8 cellular contexts compared by ENCODE assay signal in the genomic region with DNA sequence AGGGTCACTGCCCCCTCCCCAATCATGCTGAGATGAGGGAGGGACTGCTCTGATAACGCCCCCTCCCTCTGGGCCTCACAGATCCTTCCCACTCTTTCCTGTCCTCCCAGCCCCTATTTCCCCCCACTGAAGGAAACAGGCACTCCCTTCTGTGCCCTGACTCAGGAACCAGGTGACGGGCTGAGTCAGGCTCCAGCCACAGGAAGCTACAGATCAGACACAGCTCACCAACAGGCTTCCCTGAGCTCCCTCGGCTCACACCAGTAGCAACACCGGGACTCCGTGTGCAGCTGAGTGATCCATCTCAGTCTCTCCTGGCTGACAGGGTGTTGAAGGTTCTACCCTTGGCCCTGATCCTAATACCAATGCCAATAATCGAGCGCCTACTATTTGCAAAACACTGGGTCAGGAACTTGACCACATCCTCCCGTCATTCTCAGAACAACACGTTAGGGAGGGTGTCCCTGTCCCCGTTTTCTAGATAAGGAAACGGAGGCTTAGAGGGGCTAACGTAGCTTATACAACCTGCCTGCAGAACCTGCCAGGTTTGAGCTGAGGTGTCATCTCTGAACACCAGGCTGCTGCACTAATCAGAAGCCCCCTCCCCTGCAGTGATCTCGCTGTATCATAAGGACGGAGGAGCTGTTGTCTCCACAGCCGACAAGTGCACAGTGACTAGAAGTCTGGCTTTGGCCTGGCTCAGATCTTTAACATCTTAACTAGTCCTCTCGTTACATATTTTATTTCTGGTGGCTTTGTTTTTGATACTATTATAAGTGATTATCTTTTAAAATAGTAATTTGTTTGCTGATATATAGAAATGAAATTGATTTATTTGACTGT. TPM values are rescaled to one million over a fixed set of nuclear protein-coding genes. Genes with fewer than 3 reads are reported as not detected.
DNase-seq lines count a peak whose midpoint lies in the region; ATAC-seq, FAIRE-seq and TF ChIP-seq lines count a peak whose summit lies in the region.
"Not testable (repeated sequence)": the region's sequence is repeated elsewhere in the genome, so short reads cannot be mapped to it uniquely, and the experiment has no call there.

No MANE protein-coding gene starts in this region.

- POLR2A ChIA-PET in CD8-positive, alpha-beta T cell (lab: Charles Lee); naive thymus-derived CD8-positive, alpha-beta T cell (lab: Charles Lee): not testable (repeated sequence)

- H3K27me3 Mint-ChIP-seq in CD8-positive, alpha-beta T cell (ENCODE audit: low read depth); T-helper 1 cell treated with Interleukin-12 subunit alpha and Interleukin-12 subunit beta and Interleukin-4 antibody, amounts not matched to agents 30 μg/mL and 1 μg/mL, for 36 hours (ENCODE audit: low read depth); activated T-cell treated with anti-CD3 and anti-CD28 coated beads, Interleukin-2, amount 50 U/mL, for 4 hours (ENCODE audit: low read depth); naive thymus-derived CD8-positive, alpha-beta T cell: not testable (repeated sequence)

- peaks cover 29% of the 10 kb centered on the region for H3K36me3 Mint-ChIP-seq in CD8-positive, alpha-beta T cell
- peaks cover 24% of the 10 kb centered on the region for H3K36me3 Mint-ChIP-seq in T-helper 1 cell treated with Interleukin-12 subunit alpha and Interleukin-12 subunit beta and Interleukin-4 antibody, amounts not matched to agents 30 μg/mL and 1 μg/mL, for 36 hours (ENCODE audit: low read depth)
- H3K36me3 Mint-ChIP-seq in activated T-cell treated with anti-CD3 and anti-CD28 coated beads, Interleukin-2, amount 50 U/mL, for 4 hours (ENCODE audit: insufficient read depth) = peaks cover 13% of the 10 kb centered on the region
- H3K36me3 Mint-ChIP-seq in naive thymus-derived CD8-positive, alpha-beta T cell = peaks cover 0 to 28% (median 3%) of the 10 kb centered on the region in 3 donors

- H3K27me3 ChIP-seq in CD8-positive, alpha-beta T cell (ENCODE audit: insufficient read depth, low read length); bronchial epithelial cell (ENCODE audit: control insufficient read depth, insufficient read depth, low read length): not testable (repeated sequence)

- peak overlapping the region; percentile 72 for H3K27ac Mint-ChIP-seq in CD8-positive, alpha-beta T cell
- H3K27ac Mint-ChIP-seq in T-helper 1 cell treated with Interleukin-12 subunit alpha and Interleukin-12 subunit beta and Interleukin-4 antibody, amounts not matched to agents 30 μg/mL and 1 μg/mL, for 36 hours = peak overlapping the region; percentile 80
- H3K27ac Mint-ChIP-seq in naive thymus-derived CD8-positive, alpha-beta T cell = peak overlapping the region in 9 of 10 donors; percentile 16 to 86 (median 55)

- intact Hi-C loops in CD8-positive, alpha-beta T cell (cut with DNase I, micrococcal nuclease); left cardiac atrium (cut with DNase I): not testable (repeated sequence)

- peak; percentile 67 for ATAC-seq in CD8-positive, alpha-beta T cell
- ATAC-seq in activated T-cell treated with anti-CD3 and anti-CD28 coated beads, Interleukin-2, amount 50 U/mL, for 4 hours = peak; percentile 86 to 98
- ATAC-seq in left cardiac atrium = peak; percentile 69 to 80
- peak; percentile 58 to 59 for ATAC-seq in naive thymus-derived CD8-positive, alpha-beta T cell
- peak; percentile 95 for ATAC-seq in stimulated activated naive CD8-positive, alpha-beta T cell treated with anti-CD3 and anti-CD28 coated beads, Interleukin-15, Interleukin-2, amounts not matched to agents 100 U/mL and 50 U/mL, for 24 hours

- peak overlapping the region; percentile 18 for H3K4me3 Mint-ChIP-seq in CD8-positive, alpha-beta T cell
- H3K4me3 Mint-ChIP-seq in T-helper 1 cell treated with Interleukin-12 subunit alpha and Interleukin-12 subunit beta and Interleukin-4 antibody, amounts not matched to agents 30 μg/mL and 1 μg/mL, for 36 hours = peak overlapping the region; percentile 52
- H3K4me3 Mint-ChIP-seq in activated T-cell treated with anti-CD3 and anti-CD28 coated beads, Interleukin-2, amount 50 U/mL, for 4 hours = peak overlapping the region; percentile 21
- H3K4me3 Mint-ChIP-seq in naive thymus-derived CD8-positive, alpha-beta T cell = peak overlapping the region in 5 of 10 donors; percentile 5 to 54 (median 40)

- CTCF ChIA-PET in CD8-positive, alpha-beta T cell (lab: Charles Lee) = not testable (repeated sequence)

- not testable (repeated sequence) for H3K27ac ChIP-seq in CD8-positive, alpha-beta T cell (ENCODE audit: low read depth, low read length)

- H3K4me3 ChIP-seq in CD8-positive, alpha-beta T cell (ENCODE audit: low read depth, low read length); bronchial epithelial cell (ENCODE audit: low read depth, low read length): not testable (repeated sequence)

- not testable (repeated sequence) for H3K9me3 Mint-ChIP-seq in CD8-positive, alpha-beta T cell; T-helper 1 cell treated with Interleukin-12 subunit alpha and Interleukin-12 subunit beta and Interleukin-4 antibody, amounts not matched to agents 30 μg/mL and 1 μg/mL, for 36 hours; activated T-cell treated with anti-CD3 and anti-CD28 coated beads, Interleukin-2, amount 50 U/mL, for 4 hours; naive thymus-derived CD8-positive, alpha-beta T cell

- peak in 4 of 7 experiments; percentile 28 to 55 (median 36) for DNase-seq in CD8-positive, alpha-beta T cell
- DNase-seq in KG1 (lab: John Stamatoyannopoulos, UW) = peak; percentile 22
- not testable (repeated sequence) for DNase-seq in activated T-cell treated with anti-CD3 and anti-CD28 coated beads, Interleukin-2, amount 50 U/mL, for 4 hours
- peak; percentile 87 for DNase-seq in bronchial epithelial cell (ENCODE audit: low read depth)
- peak; percentile 56 for DNase-seq in left cardiac atrium
- peak in 1 of 10 donors; percentile 51 for DNase-seq in naive thymus-derived CD8-positive, alpha-beta T cell
- DNase-seq in stimulated activated naive CD8-positive, alpha-beta T cell treated with anti-CD3 and anti-CD28 coated beads, Interleukin-15, Interleukin-2, amounts not matched to agents 100 U/mL and 50 U/mL, for 24 hours = peak; percentile 58

- not testable (repeated sequence) for TF ChIP-seq CTCF in CD8-positive, alpha-beta T cell (IDR thresholded peaks at IDR 0.05); bronchial epithelial cell (IDR thresholded peaks at IDR 0.05; ENCODE audit: insufficient read depth, low read length, severe bottlenecking)

- not testable (repeated sequence) for H3K4me1 ChIP-seq in CD8-positive, alpha-beta T cell (ENCODE audit: insufficient read depth, low read length)

- H3K9me3 ChIP-seq in CD8-positive, alpha-beta T cell (ENCODE audit: low read length) = not testable (repeated sequence)

- H3K36me3 ChIP-seq in CD8-positive, alpha-beta T cell (ENCODE audit: insufficient read depth, low read length); bronchial epithelial cell (ENCODE audit: control insufficient read depth, insufficient read depth, low read length): not testable (repeated sequence)

- peak; percentile 99 for FAIRE-seq in bronchial epithelial cell (lab: Jason Lieb, UNC)

- H3K4me1 Mint-ChIP-seq in CD8-positive, alpha-beta T cell (ENCODE audit: low read depth) = not testable (repeated sequence)
- peaks cover 20% of the 10 kb centered on the region for H3K4me1 Mint-ChIP-seq in T-helper 1 cell treated with Interleukin-12 subunit alpha and Interleukin-12 subunit beta and Interleukin-4 antibody, amounts not matched to agents 30 μg/mL and 1 μg/mL, for 36 hours (ENCODE audit: low read depth)
- H3K4me1 Mint-ChIP-seq in activated T-cell treated with anti-CD3 and anti-CD28 coated beads, Interleukin-2, amount 50 U/mL, for 4 hours (ENCODE audit: low read depth) = peaks cover 11% of the 10 kb centered on the region
- H3K4me1 Mint-ChIP-seq in naive thymus-derived CD8-positive, alpha-beta T cell = peaks cover 7 to 14% (median 13%) of the 10 kb centered on the region in 4 donors

RNA-seq across cellular contexts. Expression of a gene that starts 13.5 kb away (rescaled TPM):
- total RNA-seq in CD8-positive, alpha-beta T cell = 10 to 100 TPM; 31.3 to 37.6 TPM
- total RNA-seq in activated T-cell treated with anti-CD3 and anti-CD28 coated beads, Interleukin-2, amount 50 U/mL, for 4 hours = 10 to 100 TPM; 39.8 to 46.0 (median 44.2) TPM
- 27.1 and 38.3 TPM in 2 replicates for total RNA-seq in bronchial epithelial cell
- total RNA-seq in left cardiac atrium = 10 to 100 TPM; 27.3 to 32.6 TPM
- total RNA-seq in naive thymus-derived CD8-positive, alpha-beta T cell = 100 to 1,000 TPM; 101 to 102 TPM
- 10 to 100 TPM; 17.3 to 31.1 (median 19.8) TPM for polyA plus RNA-seq in naive thymus-derived CD8-positive, alpha-beta T cell

RNA-seq across cellular contexts. Expression of a gene that starts 44.4 kb away (rescaled TPM):
- 100 to 1,000 TPM; 127 to 132 TPM for total RNA-seq in CD8-positive, alpha-beta T cell
- total RNA-seq in activated T-cell treated with anti-CD3 and anti-CD28 coated beads, Interleukin-2, amount 50 U/mL, for 4 hours = 10 to 100 TPM; 26.2 to 32.4 (median 28.6) TPM
- total RNA-seq in bronchial epithelial cell (38.7 and 45.2 TPM in 2 replicates), left cardiac atrium (10 to 100 TPM; 31.3 to 33.6 TPM)
- 10 to 100 TPM; 78.0 to 92.7 TPM for total RNA-seq in naive thymus-derived CD8-positive, alpha-beta T cell
- 10 to 100 TPM; 12.4 to 14.7 (median 12.8) TPM for polyA plus RNA-seq in naive thymus-derived CD8-positive, alpha-beta T cell
